ENCODE assay signal across 10 cellular contexts in the genomic region with DNA sequence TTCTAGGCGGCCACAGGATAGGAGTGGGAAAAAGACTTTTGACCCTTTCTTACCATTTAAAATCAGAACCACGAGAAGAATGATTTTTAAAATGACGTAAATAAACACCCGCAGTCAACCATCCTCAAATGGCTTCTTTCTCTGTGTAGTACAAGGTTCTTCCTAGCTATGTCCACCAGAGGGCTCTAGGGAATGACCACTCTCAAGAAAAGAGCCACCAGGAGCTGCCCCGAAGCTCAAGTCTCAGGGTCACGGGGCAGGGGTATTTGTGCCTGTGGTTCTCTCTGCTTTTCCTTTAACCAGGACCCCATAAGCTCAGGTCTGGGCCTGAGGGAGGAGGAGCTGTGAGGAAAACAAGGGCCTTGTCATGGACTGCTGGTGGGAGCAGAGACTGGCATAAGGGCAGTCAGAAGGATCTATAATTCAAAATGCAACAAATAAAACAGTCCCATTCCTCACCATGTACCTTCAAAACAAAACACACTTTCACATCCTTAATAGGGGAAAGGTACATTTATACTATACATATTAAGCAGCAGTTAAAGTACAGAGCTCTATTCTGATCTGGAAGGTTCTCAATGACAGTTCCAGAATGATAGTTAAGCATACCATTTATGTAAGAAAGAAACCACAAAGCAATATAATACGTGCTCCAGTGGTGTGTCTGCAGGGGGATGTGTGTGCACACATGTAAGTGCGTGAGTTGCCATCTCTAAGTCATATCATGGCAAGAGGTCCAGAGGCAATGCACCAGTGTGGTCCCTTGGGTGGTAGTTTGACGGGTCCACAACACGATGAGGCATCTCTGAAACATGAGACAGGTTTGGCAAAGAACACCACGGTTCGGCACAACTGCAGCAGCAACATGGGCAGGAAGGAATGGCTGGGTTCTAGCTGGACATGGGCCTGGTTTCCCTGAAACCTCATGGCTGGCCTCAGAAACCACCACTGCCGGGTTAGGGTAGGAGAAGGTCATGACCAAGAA. TPM values are rescaled to one million over a fixed set of nuclear protein-coding genes. Genes with fewer than 3 reads are reported as not detected.
DNase-seq lines count a peak whose midpoint lies in the region; ATAC-seq, FAIRE-seq and TF ChIP-seq lines count a peak whose summit lies in the region.
"Had no signal": no experiment of that assay in that cellular context is flagged by ENCODE, and none has a peak within 500 bp of the region (broad histone marks: within the 10 kb centered on the region; RNA-seq: fewer than 3 reads in every experiment).

No MANE protein-coding gene starts in this region.

- peaks cover 15% of the 10 kb centered on the region for H3K4me1 ChIP-seq in astrocyte (ENCODE audit: insufficient read depth, low read length)
- no peaks in the 10 kb centered on the region for H3K4me1 ChIP-seq in CD8-positive, alpha-beta memory T cell (ENCODE audit: insufficient read depth, low read length)

- H3K27me3 ChIP-seq in astrocyte (ENCODE audit: insufficient read depth, low read length) = no peaks in the 10 kb centered on the region
- no peaks in the 10 kb centered on the region for H3K27me3 ChIP-seq in kidney epithelial cell (ENCODE audit: control insufficient read depth, insufficient read depth, low read length)
- no peaks in the 10 kb centered on the region for H3K27me3 ChIP-seq in CD8-positive, alpha-beta memory T cell (ENCODE audit: insufficient read depth, low read length, poor library complexity, severe bottlenecking)

- no peaks in the 10 kb centered on the region for H3K9me3 Mint-ChIP-seq in astrocyte (ENCODE audit: unreplicated experiment)
- H3K9me3 Mint-ChIP-seq in CD8-positive, alpha-beta memory T cell = peaks cover 0 to 4% (median 0%) of the 10 kb centered on the region in 5 donors

- no peak overlapping the region for H3K27ac Mint-ChIP-seq in astrocyte (ENCODE audit: unreplicated experiment)
- H3K27ac Mint-ChIP-seq in CD8-positive, alpha-beta memory T cell = no peak overlapping the region

- H4K20me1 ChIP-seq in astrocyte (ENCODE audit: insufficient read depth, low read length) = peaks cover 64% of the 10 kb centered on the region

- POLR2A ChIA-PET in CD8-positive, alpha-beta memory T cell (lab: Charles Lee) = no interaction called here

- no peaks in the 10 kb centered on the region for H3K27me3 Mint-ChIP-seq in astrocyte (ENCODE audit: low read depth, unreplicated experiment)
- peaks cover 0 to 4% of the 10 kb centered on the region in 2 donors for H3K27me3 Mint-ChIP-seq in CD8-positive, alpha-beta memory T cell

- H3K36me3 ChIP-seq in astrocyte (ENCODE audit: insufficient read depth, low read length) (peaks cover 3% of the 10 kb centered on the region), kidney epithelial cell (ENCODE audit: control insufficient read depth, insufficient read depth, low read length) (peaks cover 1% of the 10 kb centered on the region)
- no peaks in the 10 kb centered on the region for H3K36me3 ChIP-seq in CD8-positive, alpha-beta memory T cell (ENCODE audit: insufficient read depth, low read length)

- H3K4me1 Mint-ChIP-seq in astrocyte (ENCODE audit: low read depth, unreplicated experiment) = peaks cover 4% of the 10 kb centered on the region
- no peaks in the 10 kb centered on the region for H3K4me1 Mint-ChIP-seq in CD8-positive, alpha-beta memory T cell

- peak; percentile 26 for FAIRE-seq in astrocyte (lab: Jason Lieb, UNC)

- no peak overlapping the region for H2AFZ ChIP-seq in astrocyte (ENCODE audit: low read depth, low read length)

- peak; percentile 63 for TF ChIP-seq CTCF in AG09319 (IDR thresholded peaks at IDR 0.05; ENCODE audit: low read depth, low read length)
- peak; percentile 35 for TF ChIP-seq CTCF in astrocyte (IDR thresholded peaks at IDR 0.05; ENCODE audit: insufficient read depth, low read depth, low read length)
- TF ChIP-seq CTCF in kidney epithelial cell (IDR thresholded peaks at IDR 0.05; ENCODE audit: insufficient read depth, low read length, poor library complexity, severe bottlenecking) = peak; percentile 51

- no peak overlapping the region for H3K27ac ChIP-seq in astrocyte (ENCODE audit: low read depth, low read length)
- H3K27ac ChIP-seq in CD8-positive, alpha-beta memory T cell (ENCODE audit: low read depth, low read length) = no peak overlapping the region

- H3K9ac ChIP-seq in astrocyte (ENCODE audit: low read length) = no peak overlapping the region

- CTCF ChIA-PET in CD8-positive, alpha-beta memory T cell (lab: Charles Lee) = interaction anchor here (1.8 kb wide), 1 partner anchor 12 kb away, joined by 4 read pairs; no protein-coding TSS in a partner anchor

- H3K4me3 ChIP-seq in astrocyte (ENCODE audit: insufficient read depth, low read depth, low read length) = peak overlapping the region; percentile 6
- no peak overlapping the region for H3K4me3 ChIP-seq in kidney epithelial cell (ENCODE audit: low read depth, low read length)
- no peak overlapping the region for H3K4me3 ChIP-seq in CD8-positive, alpha-beta memory T cell (ENCODE audit: low read length)

- H3K79me2 ChIP-seq in astrocyte (ENCODE audit: insufficient read depth, low read length) = peaks cover 58% of the 10 kb centered on the region

- peak overlapping the region; percentile 27 for H3K4me2 ChIP-seq in astrocyte (ENCODE audit: low read length)

- no peaks in the 10 kb centered on the region for H3K9me3 ChIP-seq in astrocyte (ENCODE audit: insufficient read depth, low read depth, low read length)
- no peaks in the 10 kb centered on the region for H3K9me3 ChIP-seq in CD8-positive, alpha-beta memory T cell (ENCODE audit: low read length)

- H3K4me3 Mint-ChIP-seq in astrocyte (ENCODE audit: unreplicated experiment) = no peak overlapping the region
- H3K4me3 Mint-ChIP-seq in CD8-positive, alpha-beta memory T cell = no peak overlapping the region

- H3K36me3 Mint-ChIP-seq in astrocyte (ENCODE audit: low read depth, unreplicated experiment) = peaks cover 1% of the 10 kb centered on the region
- H3K36me3 Mint-ChIP-seq in CD8-positive, alpha-beta memory T cell = no peaks in the 10 kb centered on the region

- ATAC-seq in HG02943 (IDR thresholded peaks at IDR 0.05; ENCODE audit: low read depth, unreplicated experiment) = peak; percentile 61
- ATAC-seq in HG03460 (IDR thresholded peaks at IDR 0.05; ENCODE audit: unreplicated experiment) = no peak
- no peak for ATAC-seq in GM19397 (IDR thresholded peaks at IDR 0.05; ENCODE audit: unreplicated experiment)

- DNase-seq in AG09319 (ENCODE audit: extremely low read depth, low read depth) = no peak
- DNase-seq in astrocyte (ENCODE audit: low read depth) = peak; percentile 36
- no peak for DNase-seq in kidney epithelial cell (ENCODE audit: low read depth)
- DNase-seq in NCI-H1092 (lab: John Stamatoyannopoulos, UW) = no peak
- no peak for DNase-seq in CD8-positive, alpha-beta memory T cell
- DNase-seq: NCI-H446, right cardiac atrium had no signal

RNA-seq across cellular contexts. Expression of a gene that starts 18.6 kb away (rescaled TPM):
- total RNA-seq in astrocyte (51.1 and 61.6 TPM in 2 replicates), kidney epithelial cell (53.2 and 59.1 TPM in 2 replicates)
- not detected for total RNA-seq in CD8-positive, alpha-beta memory T cell
- polyA plus RNA-seq in CD8-positive, alpha-beta memory T cell = not detected
- total RNA-seq: right cardiac atrium had no signal

Comparison
In these comparisons a context has a peak if more than half of its experiments do, and no peak if none do; other contexts are left out.
1. RNA of a gene that starts 18.6 kb away (total RNA-seq): 51.1 to 61.6 TPM in astrocyte and 53.2 to 59.1 TPM in kidney epithelial cell; not detected in CD8-positive, alpha-beta memory T cell; every median in the first group is over 10 times any median in the second.
2. Peak in every context shown above with its lines, with median percentiles within 50 percentile points of each other: CTCF ChIP-seq.